In genomic region chr6:18183736-18184135, GRCh38 we compare ENCODE assay signal across 1 cellular context.
TF ChIP-seq lines count a peak whose summit lies in the region.

No MANE protein-coding gene starts in this region.

TF ChIP-seq in GM23338, 12 proteins besides CTCF, POLR2A, EP300 and RAD21 (continued from another document):
- no peak for TF ChIP-seq REST (IDR thresholded peaks at IDR 0.05; ENCODE audit: unreplicated experiment)
- TF ChIP-seq NANOG (IDR thresholded peaks at IDR 0.05; ENCODE audit: borderline replicate concordance), result no peak
- no peak for TF ChIP-seq EZH2 (IDR thresholded peaks at IDR 0.05; ENCODE audit: low read depth, unreplicated experiment)
- no peak for TF ChIP-seq ETS1 (IDR thresholded peaks at IDR 0.05)
- no peak for TF ChIP-seq POLR2AphosphoS5 (IDR thresholded peaks at IDR 0.05; ENCODE audit: low read depth)
- TF ChIP-seq ZNF462 (CRISPR knock-in tag; IDR thresholded peaks at IDR 0.05), result no peak
- TF ChIP-seq ZNF331 (CRISPR knock-in tag; IDR thresholded peaks at IDR 0.05; ENCODE audit: low read depth), result no peak
- TF ChIP-seq JUNB (IDR thresholded peaks at IDR 0.05; ENCODE audit: unreplicated experiment), result no peak
- TF ChIP-seq CREB1 (CRISPR knock-in tag; IDR thresholded peaks at IDR 0.05; ENCODE audit: low read depth), result no peak
- no peak for TF ChIP-seq STAT1 (IDR thresholded peaks at IDR 0.05; ENCODE audit: unreplicated experiment)
TF ChIP-seq in GM23338: peak in this region for 0.
